In genomic region chr20:41905186-41905585, GRCh38 we compare ENCODE assay signal across 22 cellular contexts.
DNase-seq lines count a peak whose midpoint lies in the region; ATAC-seq, FAIRE-seq and TF ChIP-seq lines count a peak whose summit lies in the region.
"Had no signal": no experiment of that assay in that cellular context is flagged by ENCODE, and none has a peak within 500 bp of the region (broad histone marks: within the 10 kb centered on the region; RNA-seq: fewer than 3 reads in every experiment).

No MANE protein-coding gene starts in this region.

- H3K27me3 ChIP-seq in esophagus muscularis mucosa (no peaks in the 10 kb centered on the region), body of pancreas (no peaks in the 10 kb centered on the region)
- H3K27me3 ChIP-seq: BLaER1 had no signal

- TF ChIP-seq CTCF in esophagus muscularis mucosa (IDR thresholded peaks at IDR 0.05) (no peak), body of pancreas (IDR thresholded peaks at IDR 0.05) (no peak)

- H3K36me3 ChIP-seq in esophagus muscularis mucosa (no peaks in the 10 kb centered on the region), body of pancreas (replicated peaks in 1 of 2; ENCODE audit: insufficient read depth in 1 of 2, low read depth in 2 of 2) (no peaks in the 10 kb centered on the region)
- H3K36me3 ChIP-seq: BLaER1 had no signal

- peak; percentile 23 for FAIRE-seq in HTR-8/SVneo (lab: Jason Lieb, UNC)
- FAIRE-seq: H1 had no signal

- H3K4me3 ChIP-seq in esophagus muscularis mucosa, result no peak overlapping the region
- no peak overlapping the region for H3K4me3 ChIP-seq in body of pancreas
- H3K4me3 ChIP-seq: BLaER1, SK-N-MC had no signal

- H3K9me3 ChIP-seq in esophagus muscularis mucosa, result no peaks in the 10 kb centered on the region
- H3K9me3 ChIP-seq in body of pancreas, result no peaks in the 10 kb centered on the region
- H3K9me3 ChIP-seq: BLaER1 had no signal

- 35% methylated on average over 3 of the region's 3 CpGs for WGBS in esophagus muscularis mucosa
- WGBS in body of pancreas, 2 donors, result 53 to 79% methylated on average over 3 of the region's 3 CpGs

- TF ChIP-seq POLR2A in esophagus muscularis mucosa (IDR thresholded peaks at IDR 0.05; ENCODE audit: low read depth) (no peak), body of pancreas (IDR thresholded peaks at IDR 0.05) (no peak)

- no peak for DNase-seq in HTR-8/SVneo (ENCODE audit: insufficient read length, low spot score)
- peak; percentile 88 for DNase-seq in NCI-H69 (lab: John Stamatoyannopoulos, UW)
- DNase-seq in esophagus muscularis mucosa (ENCODE audit: extremely low spot score), result peak; percentile 31
- no peak for DNase-seq in RKO (ENCODE audit: low spot score)
- DNase-seq in left ventricle myocardium superior, result no peak
- DNase-seq in body of pancreas, result no peak
- DNase-seq in DMS153 (lab: John Stamatoyannopoulos, UW), result no peak
- DNase-seq: CD4-positive, alpha-beta T cell; DMS79 treated with DMSO at 0.1 percent for 48 hours; KG1; MV-4-11; NCI-H1105 treated with DMSO at 0.1 percent for 48 hours; NCI-H2029 treated with DMSO at 0.1 percent for 48 hours; NCI-H748 treated with DMSO at 0.1 percent for 48 hours; RPMI8226; SHP77; SW 1271 had no signal

- TF ChIP-seq EP300 in esophagus muscularis mucosa (IDR thresholded peaks at IDR 0.05), result no peak

- intact Hi-C loops in esophagus muscularis mucosa (cut with DNase I) (no loop called here), left ventricle myocardium superior (cut with micrococcal nuclease) (no loop called here), body of pancreas (cut with DNase I) (no loop called here)

- no peak overlapping the region for H3K27ac ChIP-seq in esophagus muscularis mucosa (replicated peaks in 1 of 4)
- H3K27ac ChIP-seq in body of pancreas, result no peak overlapping the region
- H3K27ac ChIP-seq: BLaER1, HL-60, SK-N-MC had no signal

- H3K4me1 ChIP-seq in esophagus muscularis mucosa, result peaks cover 0 to 22% (median 0%) of the 10 kb centered on the region in 4 donors
- no peaks in the 10 kb centered on the region for H3K4me1 ChIP-seq in body of pancreas
- H3K4me1 ChIP-seq: BLaER1 had no signal

- ATAC-seq in left ventricle myocardium superior (no peak), body of pancreas (no peak)
- ATAC-seq: HCT116 had no signal

Comparison
In these comparisons a context has a peak if more than half of its experiments do, and no peak if none do; other contexts are left out.
1. DNase-seq: peak in NCI-H69 (single experiment) and esophagus muscularis mucosa (single experiment); none in HTR-8/SVneo (single experiment), RKO (single experiment), left ventricle myocardium superior (single experiment), body of pancreas (0 of 4) and DMS153 (single experiment).